ENCODE assay signal across 1 cellular context in the genomic region with DNA sequence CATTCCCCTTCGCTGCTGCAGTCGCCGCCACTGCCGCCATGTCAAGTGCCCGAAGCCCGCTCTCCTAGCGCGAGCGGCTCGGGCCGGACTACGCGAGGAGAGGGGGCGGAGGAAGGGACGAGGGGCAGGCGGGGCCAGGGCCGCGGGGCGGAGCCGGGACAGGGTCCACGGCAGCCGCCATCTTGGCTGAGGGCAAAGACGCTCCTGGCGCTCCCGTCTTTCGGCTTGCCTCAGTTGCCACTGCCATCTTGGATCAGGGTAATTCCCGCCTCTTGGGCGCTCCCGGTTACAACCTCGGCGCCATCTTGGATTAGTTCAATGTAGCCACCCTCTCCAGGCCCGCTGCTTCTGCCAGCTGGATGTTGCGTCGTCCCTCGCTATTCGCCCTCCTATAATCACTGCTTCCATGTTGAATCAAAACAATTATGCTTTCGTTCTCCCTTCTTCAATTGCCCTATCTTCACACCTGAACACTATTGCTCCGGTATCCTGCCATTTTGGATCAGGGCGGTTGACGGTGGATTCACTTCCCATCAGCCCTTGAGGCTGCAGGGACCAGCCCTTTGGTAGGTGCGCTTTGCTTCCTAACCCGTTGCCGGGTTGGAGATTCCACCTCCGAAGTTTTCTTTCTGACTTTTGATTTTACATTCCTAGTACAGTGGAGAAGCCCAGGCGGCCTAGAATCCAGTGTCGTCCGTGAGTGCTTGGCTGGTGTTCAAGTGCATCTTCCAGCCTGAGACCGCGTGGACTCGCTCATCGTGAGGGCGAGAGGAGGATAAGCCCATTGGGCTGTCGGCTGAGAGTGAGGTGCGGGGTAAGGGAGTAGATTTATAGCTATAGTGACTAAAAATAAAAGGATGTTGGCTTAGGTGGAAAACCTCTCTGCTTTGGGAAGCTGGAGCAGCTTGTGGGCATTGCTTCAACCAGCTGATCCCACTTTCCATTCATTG.
TF ChIP-seq lines count a peak whose summit lies in the region.

A gene with protein sequence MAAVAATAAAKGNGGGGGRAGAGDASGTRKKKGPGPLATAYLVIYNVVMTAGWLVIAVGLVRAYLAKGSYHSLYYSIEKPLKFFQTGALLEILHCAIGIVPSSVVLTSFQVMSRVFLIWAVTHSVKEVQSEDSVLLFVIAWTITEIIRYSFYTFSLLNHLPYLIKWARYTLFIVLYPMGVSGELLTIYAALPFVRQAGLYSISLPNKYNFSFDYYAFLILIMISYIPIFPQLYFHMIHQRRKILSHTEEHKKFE (minus strand): TSS at position 66 of the 950 bp plus-strand sequence. CDS start 26 bp downstream, at position 40.

TF ChIP-seq in HEK293, 187 proteins besides CTCF, POLR2A, EP300 and RAD21 (continued from another document and continues in another):
- no peak for TF ChIP-seq ZNF510 (tag by site-specific recombination; IDR thresholded peaks at IDR 0.05; ENCODE audit: insufficient replicate concordance)
- peak; percentile 85 for TF ChIP-seq ZNF10 (tag by site-specific recombination; IDR thresholded peaks at IDR 0.05)
- TF ChIP-seq ZNF837 (tag by site-specific recombination; IDR thresholded peaks at IDR 0.05) = no peak
- TF ChIP-seq ZNF660 (tag by site-specific recombination; IDR thresholded peaks at IDR 0.05) = peak; percentile 1; the same call in 1 of the 2 replicates
- no peak for TF ChIP-seq ZNF140 (tag by site-specific recombination; IDR thresholded peaks at IDR 0.05)
- TF ChIP-seq, protein P1, sequence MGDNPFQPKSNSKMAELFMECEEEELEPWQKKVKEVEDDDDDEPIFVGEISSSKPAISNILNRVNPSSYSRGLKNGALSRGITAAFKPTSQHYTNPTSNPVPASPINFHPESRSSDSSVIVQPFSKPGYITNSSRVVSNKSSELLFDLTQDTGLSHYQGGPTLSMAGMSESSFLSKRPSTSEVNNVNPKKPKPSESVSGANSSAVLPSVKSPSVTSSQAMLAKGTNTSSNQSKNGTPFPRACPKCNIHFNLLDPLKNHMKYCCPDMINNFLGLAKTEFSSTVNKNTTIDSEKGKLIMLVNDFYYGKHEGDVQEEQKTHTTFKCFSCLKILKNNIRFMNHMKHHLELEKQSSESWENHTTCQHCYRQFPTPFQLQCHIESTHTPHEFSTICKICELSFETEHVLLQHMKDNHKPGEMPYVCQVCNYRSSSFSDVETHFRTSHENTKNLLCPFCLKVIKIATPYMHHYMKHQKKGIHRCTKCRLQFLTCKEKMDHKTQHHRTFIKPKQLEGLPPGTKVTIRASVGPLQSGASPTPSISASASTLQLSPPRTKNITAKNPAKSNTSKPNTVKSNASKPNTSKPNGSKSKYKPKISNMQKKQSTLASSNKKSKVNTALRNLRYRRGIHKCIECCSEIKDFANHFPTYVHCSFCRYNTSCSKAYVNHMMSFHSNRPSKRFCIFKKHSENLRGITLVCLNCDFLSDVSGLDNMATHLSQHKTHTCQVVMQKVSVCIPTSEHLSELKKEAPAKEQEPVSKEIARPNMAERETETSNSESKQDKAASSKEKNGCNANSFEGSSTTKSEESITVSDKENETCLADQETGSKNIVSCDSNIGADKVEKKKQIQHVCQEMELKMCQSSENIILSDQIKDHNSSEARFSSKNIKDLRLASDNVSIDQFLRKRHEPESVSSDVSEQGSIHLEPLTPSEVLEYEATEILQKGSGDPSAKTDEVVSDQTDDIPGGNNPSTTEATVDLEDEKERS (tag by site-specific recombination; IDR thresholded peaks at IDR 0.05) = peak; percentile 90
- TF ChIP-seq, protein P2, sequence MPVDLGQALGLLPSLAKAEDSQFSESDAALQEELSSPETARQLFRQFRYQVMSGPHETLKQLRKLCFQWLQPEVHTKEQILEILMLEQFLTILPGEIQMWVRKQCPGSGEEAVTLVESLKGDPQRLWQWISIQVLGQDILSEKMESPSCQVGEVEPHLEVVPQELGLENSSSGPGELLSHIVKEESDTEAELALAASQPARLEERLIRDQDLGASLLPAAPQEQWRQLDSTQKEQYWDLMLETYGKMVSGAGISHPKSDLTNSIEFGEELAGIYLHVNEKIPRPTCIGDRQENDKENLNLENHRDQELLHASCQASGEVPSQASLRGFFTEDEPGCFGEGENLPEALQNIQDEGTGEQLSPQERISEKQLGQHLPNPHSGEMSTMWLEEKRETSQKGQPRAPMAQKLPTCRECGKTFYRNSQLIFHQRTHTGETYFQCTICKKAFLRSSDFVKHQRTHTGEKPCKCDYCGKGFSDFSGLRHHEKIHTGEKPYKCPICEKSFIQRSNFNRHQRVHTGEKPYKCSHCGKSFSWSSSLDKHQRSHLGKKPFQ (tag by site-specific recombination; IDR thresholded peaks at IDR 0.05) = peak; percentile 56; the same call in 1 of the 2 replicates
- no peak for TF ChIP-seq ZNF792 (tag by site-specific recombination; IDR thresholded peaks at IDR 0.05)
- no peak for TF ChIP-seq ZNF473 (tag by site-specific recombination; IDR thresholded peaks at IDR 0.05)
- peak; percentile 76; the same call in 1 of the 2 replicates for TF ChIP-seq ZNF24 (tag by site-specific recombination; IDR thresholded peaks at IDR 0.05)
- TF ChIP-seq KLF1 (tag by site-specific recombination; IDR thresholded peaks at IDR 0.05) = peak; percentile 48; the same call in 1 of the 2 replicates
- no peak; the same call in 1 of the 2 replicates for TF ChIP-seq ZNF600 (tag by site-specific recombination; IDR thresholded peaks at IDR 0.05)
- TF ChIP-seq, protein P3, sequence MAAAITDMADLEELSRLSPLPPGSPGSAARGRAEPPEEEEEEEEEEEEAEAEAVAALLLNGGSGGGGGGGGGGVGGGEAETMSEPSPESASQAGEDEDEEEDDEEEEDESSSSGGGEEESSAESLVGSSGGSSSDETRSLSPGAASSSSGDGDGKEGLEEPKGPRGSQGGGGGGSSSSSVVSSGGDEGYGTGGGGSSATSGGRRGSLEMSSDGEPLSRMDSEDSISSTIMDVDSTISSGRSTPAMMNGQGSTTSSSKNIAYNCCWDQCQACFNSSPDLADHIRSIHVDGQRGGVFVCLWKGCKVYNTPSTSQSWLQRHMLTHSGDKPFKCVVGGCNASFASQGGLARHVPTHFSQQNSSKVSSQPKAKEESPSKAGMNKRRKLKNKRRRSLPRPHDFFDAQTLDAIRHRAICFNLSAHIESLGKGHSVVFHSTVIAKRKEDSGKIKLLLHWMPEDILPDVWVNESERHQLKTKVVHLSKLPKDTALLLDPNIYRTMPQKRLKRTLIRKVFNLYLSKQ (tag by site-specific recombination; IDR thresholded peaks at IDR 0.05; ENCODE audit: borderline replicate concordance) = no peak
- TF ChIP-seq, protein P4, sequence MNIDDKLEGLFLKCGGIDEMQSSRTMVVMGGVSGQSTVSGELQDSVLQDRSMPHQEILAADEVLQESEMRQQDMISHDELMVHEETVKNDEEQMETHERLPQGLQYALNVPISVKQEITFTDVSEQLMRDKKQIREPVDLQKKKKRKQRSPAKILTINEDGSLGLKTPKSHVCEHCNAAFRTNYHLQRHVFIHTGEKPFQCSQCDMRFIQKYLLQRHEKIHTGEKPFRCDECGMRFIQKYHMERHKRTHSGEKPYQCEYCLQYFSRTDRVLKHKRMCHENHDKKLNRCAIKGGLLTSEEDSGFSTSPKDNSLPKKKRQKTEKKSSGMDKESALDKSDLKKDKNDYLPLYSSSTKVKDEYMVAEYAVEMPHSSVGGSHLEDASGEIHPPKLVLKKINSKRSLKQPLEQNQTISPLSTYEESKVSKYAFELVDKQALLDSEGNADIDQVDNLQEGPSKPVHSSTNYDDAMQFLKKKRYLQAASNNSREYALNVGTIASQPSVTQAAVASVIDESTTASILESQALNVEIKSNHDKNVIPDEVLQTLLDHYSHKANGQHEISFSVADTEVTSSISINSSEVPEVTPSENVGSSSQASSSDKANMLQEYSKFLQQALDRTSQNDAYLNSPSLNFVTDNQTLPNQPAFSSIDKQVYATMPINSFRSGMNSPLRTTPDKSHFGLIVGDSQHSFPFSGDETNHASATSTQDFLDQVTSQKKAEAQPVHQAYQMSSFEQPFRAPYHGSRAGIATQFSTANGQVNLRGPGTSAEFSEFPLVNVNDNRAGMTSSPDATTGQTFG (tag by site-specific recombination; IDR thresholded peaks at IDR 0.05; ENCODE audit: borderline replicate concordance) = no peak
- TF ChIP-seq GLI4 (tag by site-specific recombination; IDR thresholded peaks at IDR 0.05) = peak; percentile 51
- no peak for TF ChIP-seq ZNF311 (tag by site-specific recombination; IDR thresholded peaks at IDR 0.05; ENCODE audit: borderline replicate concordance)
- no peak; the same call in 1 of the 2 replicates for TF ChIP-seq REPIN1 (tag by site-specific recombination; IDR thresholded peaks at IDR 0.05; ENCODE audit: low read depth)
- no peak for TF ChIP-seq FEZF1 (tag by site-specific recombination; IDR thresholded peaks at IDR 0.05)
- no peak for TF ChIP-seq ZNF830 (tag by site-specific recombination; IDR thresholded peaks at IDR 0.05; ENCODE audit: low read depth)
- TF ChIP-seq, protein P5, sequence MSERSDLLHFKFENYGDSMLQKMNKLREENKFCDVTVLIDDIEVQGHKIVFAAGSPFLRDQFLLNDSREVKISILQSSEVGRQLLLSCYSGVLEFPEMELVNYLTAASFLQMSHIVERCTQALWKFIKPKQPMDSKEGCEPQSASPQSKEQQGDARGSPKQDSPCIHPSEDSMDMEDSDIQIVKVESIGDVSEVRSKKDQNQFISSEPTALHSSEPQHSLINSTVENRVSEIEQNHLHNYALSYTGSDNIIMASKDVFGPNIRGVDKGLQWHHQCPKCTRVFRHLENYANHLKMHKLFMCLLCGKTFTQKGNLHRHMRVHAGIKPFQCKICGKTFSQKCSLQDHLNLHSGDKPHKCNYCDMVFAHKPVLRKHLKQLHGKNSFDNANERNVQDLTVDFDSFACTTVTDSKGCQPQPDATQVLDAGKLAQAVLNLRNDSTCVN (tag by site-specific recombination; optimal IDR thresholded peaks at IDR 0.05) = peak; percentile 76
- no peak for TF ChIP-seq ZNF654 (tag by site-specific recombination; IDR thresholded peaks at IDR 0.05; ENCODE audit: low read depth)
- TF ChIP-seq, protein P6, sequence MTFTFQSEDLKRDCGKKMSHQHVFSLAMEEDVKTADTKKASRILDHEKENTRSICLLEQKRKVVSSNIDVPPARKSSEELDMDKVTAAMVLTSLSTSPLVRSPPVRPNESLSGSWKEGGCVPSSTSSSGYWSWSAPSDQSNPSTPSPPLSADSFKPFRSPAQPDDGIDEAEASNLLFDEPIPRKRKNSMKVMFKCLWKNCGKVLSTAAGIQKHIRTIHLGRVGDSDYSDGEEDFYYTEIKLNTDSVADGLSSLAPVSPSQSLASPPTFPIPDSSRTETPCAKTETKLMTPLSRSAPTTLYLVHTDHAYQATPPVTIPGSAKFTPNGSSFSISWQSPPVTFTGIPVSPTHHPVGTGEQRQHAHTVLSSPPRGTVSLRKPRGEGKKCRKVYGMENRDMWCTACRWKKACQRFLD (tag by site-specific recombination; IDR thresholded peaks at IDR 0.05) = no peak
- no peak for TF ChIP-seq ZNF416 (tag by site-specific recombination; IDR thresholded peaks at IDR 0.05)
- TF ChIP-seq ZNF423 (tag by site-specific recombination; IDR thresholded peaks at IDR 0.05) = no peak
- TF ChIP-seq ZNF221 (tag by site-specific recombination; IDR thresholded peaks at IDR 0.05; ENCODE audit: borderline replicate concordance) = no peak
- TF ChIP-seq GLIS1 (tag by site-specific recombination; IDR thresholded peaks at IDR 0.05) = 0 out of 2 replicates have a peak, but pooled peaks have one; percentile 45
- TF ChIP-seq, protein P7, sequence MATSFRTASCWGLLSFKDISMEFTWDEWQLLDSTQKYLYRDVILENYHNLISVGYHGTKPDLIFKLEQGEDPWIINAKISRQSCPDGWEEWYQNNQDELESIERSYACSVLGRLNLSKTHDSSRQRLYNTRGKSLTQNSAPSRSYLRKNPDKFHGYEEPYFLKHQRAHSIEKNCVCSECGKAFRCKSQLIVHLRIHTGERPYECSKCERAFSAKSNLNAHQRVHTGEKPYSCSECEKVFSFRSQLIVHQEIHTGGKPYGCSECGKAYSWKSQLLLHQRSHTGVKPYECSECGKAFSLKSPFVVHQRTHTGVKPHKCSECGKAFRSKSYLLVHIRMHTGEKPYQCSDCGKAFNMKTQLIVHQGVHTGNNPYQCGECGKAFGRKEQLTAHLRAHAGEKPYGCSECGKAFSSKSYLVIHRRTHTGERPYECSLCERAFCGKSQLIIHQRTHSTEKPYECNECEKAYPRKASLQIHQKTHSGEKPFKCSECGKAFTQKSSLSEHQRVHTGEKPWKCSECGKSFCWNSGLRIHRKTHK (tag by site-specific recombination; IDR thresholded peaks at IDR 0.05) = no peak
- TF ChIP-seq ZNF658 (tag by site-specific recombination; IDR thresholded peaks at IDR 0.05) = no peak
- TF ChIP-seq, protein P8, sequence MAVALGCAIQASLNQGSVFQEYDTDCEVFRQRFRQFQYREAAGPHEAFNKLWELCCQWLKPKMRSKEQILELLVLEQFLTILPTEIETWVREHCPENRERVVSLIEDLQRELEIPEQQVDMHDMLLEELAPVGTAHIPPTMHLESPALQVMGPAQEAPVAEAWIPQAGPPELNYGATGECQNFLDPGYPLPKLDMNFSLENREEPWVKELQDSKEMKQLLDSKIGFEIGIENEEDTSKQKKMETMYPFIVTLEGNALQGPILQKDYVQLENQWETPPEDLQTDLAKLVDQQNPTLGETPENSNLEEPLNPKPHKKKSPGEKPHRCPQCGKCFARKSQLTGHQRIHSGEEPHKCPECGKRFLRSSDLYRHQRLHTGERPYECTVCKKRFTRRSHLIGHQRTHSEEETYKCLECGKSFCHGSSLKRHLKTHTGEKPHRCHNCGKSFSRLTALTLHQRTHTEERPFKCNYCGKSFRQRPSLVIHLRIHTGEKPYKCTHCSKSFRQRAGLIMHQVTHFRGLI (tag by site-specific recombination; IDR thresholded peaks at IDR 0.05) = no peak
- TF ChIP-seq, protein P9, sequence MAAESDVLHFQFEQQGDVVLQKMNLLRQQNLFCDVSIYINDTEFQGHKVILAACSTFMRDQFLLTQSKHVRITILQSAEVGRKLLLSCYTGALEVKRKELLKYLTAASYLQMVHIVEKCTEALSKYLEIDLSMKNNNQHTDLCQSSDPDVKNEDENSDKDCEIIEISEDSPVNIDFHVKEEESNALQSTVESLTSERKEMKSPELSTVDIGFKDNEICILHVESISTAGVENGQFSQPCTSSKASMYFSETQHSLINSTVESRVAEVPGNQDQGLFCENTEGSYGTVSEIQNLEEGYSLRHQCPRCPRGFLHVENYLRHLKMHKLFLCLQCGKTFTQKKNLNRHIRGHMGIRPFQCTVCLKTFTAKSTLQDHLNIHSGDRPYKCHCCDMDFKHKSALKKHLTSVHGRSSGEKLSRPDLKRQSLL (tag by site-specific recombination; IDR thresholded peaks at IDR 0.05) = peak; percentile 60; the same call in 1 of the 2 replicates
- TF ChIP-seq ZNF48 (tag by site-specific recombination; IDR thresholded peaks at IDR 0.05) = no peak
- TF ChIP-seq ZNF174 (tag by site-specific recombination; IDR thresholded peaks at IDR 0.05) = no peak
